15 cellular contexts compared by ENCODE assay signal in genomic region chr5:139835656-139836055, GRCh38. TPM values are rescaled to one million over a fixed set of nuclear protein-coding genes. Genes with fewer than 3 reads are reported as not detected.
"Had no signal": no experiment of that assay in that cellular context is flagged by ENCODE, and none has a peak within 500 bp of the region (broad histone marks: within the 10 kb centered on the region; RNA-seq: fewer than 3 reads in every experiment).

No MANE protein-coding gene starts in this region.

- H3K27ac ChIP-seq: adrenal gland, colonic mucosa, esophagus muscularis mucosa, hepatocyte, ovary, upper lobe of left lung, WERI-Rb-1 had no signal

- H3K36me3 ChIP-seq: adrenal gland, colonic mucosa, esophagus muscularis mucosa, ovary, upper lobe of left lung, WERI-Rb-1 had no signal

- H3K36me3 Mint-ChIP-seq: activated naive CD4-positive, alpha-beta T cell treated with anti-CD3 and anti-CD28 coated beads, Interleukin-2, amount 10 ng/mL, durations not matched to agents 7 days and 5 days had no signal

- DNase-seq: activated CD4-positive, alpha-beta memory T cell treated with anti-CD3 and anti-CD28 coated beads, Interleukin-2, amount 10 ng/mL, durations not matched to agents 7 days and 5 days; activated CD4-positive, alpha-beta T cell treated with anti-CD3 and anti-CD28 coated beads for 36 hours; activated naive CD4-positive, alpha-beta T cell treated with anti-CD3 and anti-CD28 coated beads, Interleukin-2, amount 10 ng/mL, durations not matched to agents 7 days and 5 days; activated T-cell treated with anti-CD3 and anti-CD28 coated beads, Interleukin-2, amount 50 U/mL, for 24 hours; adrenal gland; central memory CD4-positive, alpha-beta T cell; colonic mucosa; stimulated activated CD4-positive, alpha-beta T cell treated with anti-CD3 and anti-CD28 coated beads, Interleukin-1b, Interleukin-23, amount 100 ng/mL, for 48 hours; stimulated activated naive CD8-positive, alpha-beta T cell treated with anti-CD3 and anti-CD28 coated beads, Interleukin-15, amount 100 ng/mL, for 72 hours; upper lobe of left lung; WERI-Rb-1 had no signal

- H3K4me1 ChIP-seq: adrenal gland, colonic mucosa, esophagus muscularis mucosa, upper lobe of left lung had no signal

- H3K9me3 ChIP-seq: adrenal gland, colonic mucosa, esophagus muscularis mucosa, ovary, upper lobe of left lung had no signal

- ATAC-seq: activated CD4-positive, alpha-beta T cell treated with anti-CD3 and anti-CD28 coated beads for 36 hours; stimulated activated naive CD8-positive, alpha-beta T cell treated with anti-CD3 and anti-CD28 coated beads, Interleukin-15, amount 100 ng/mL, for 72 hours had no signal

- H3K4me1 Mint-ChIP-seq: activated CD4-positive, alpha-beta memory T cell treated with anti-CD3 and anti-CD28 coated beads, Interleukin-2, amount 10 ng/mL, durations not matched to agents 7 days and 5 days; activated CD4-positive, alpha-beta T cell treated with anti-CD3 and anti-CD28 coated beads for 36 hours; activated naive CD4-positive, alpha-beta T cell treated with anti-CD3 and anti-CD28 coated beads, Interleukin-2, amount 10 ng/mL, durations not matched to agents 7 days and 5 days; neural crest cell; stimulated activated naive CD8-positive, alpha-beta T cell treated with anti-CD3 and anti-CD28 coated beads, Interleukin-15, amount 100 ng/mL, for 72 hours had no signal

- H3K27me3 ChIP-seq: adrenal gland, colonic mucosa, ovary, upper lobe of left lung had no signal

- H3K79me2 ChIP-seq: hepatocyte had no signal

- H3K4me2 ChIP-seq: hepatocyte had no signal

- H2AFZ ChIP-seq: hepatocyte had no signal

- H3K9me3 Mint-ChIP-seq: activated CD4-positive, alpha-beta memory T cell treated with anti-CD3 and anti-CD28 coated beads, Interleukin-2, amount 10 ng/mL, durations not matched to agents 7 days and 5 days; activated naive CD4-positive, alpha-beta T cell treated with anti-CD3 and anti-CD28 coated beads, Interleukin-2, amount 10 ng/mL, durations not matched to agents 7 days and 5 days; activated T-cell treated with anti-CD3 and anti-CD28 coated beads, Interleukin-2, amount 50 U/mL, for 24 hours; neural crest cell; stimulated activated naive CD8-positive, alpha-beta T cell treated with anti-CD3 and anti-CD28 coated beads, Interleukin-15, amount 100 ng/mL, for 72 hours had no signal

- H3K27ac Mint-ChIP-seq: activated CD4-positive, alpha-beta memory T cell treated with anti-CD3 and anti-CD28 coated beads, Interleukin-2, amount 10 ng/mL, durations not matched to agents 7 days and 5 days; activated CD4-positive, alpha-beta T cell treated with anti-CD3 and anti-CD28 coated beads for 36 hours; activated naive CD4-positive, alpha-beta T cell treated with anti-CD3 and anti-CD28 coated beads, Interleukin-2, amount 10 ng/mL, durations not matched to agents 7 days and 5 days; activated T-cell treated with anti-CD3 and anti-CD28 coated beads, Interleukin-2, amount 50 U/mL, for 24 hours; stimulated activated naive CD8-positive, alpha-beta T cell treated with anti-CD3 and anti-CD28 coated beads, Interleukin-15, amount 100 ng/mL, for 72 hours had no signal

- H3K4me3 ChIP-seq: adrenal gland, colonic mucosa, esophagus muscularis mucosa, hepatocyte, ovary, upper lobe of left lung had no signal

- H3K4me3 Mint-ChIP-seq: activated CD4-positive, alpha-beta memory T cell treated with anti-CD3 and anti-CD28 coated beads, Interleukin-2, amount 10 ng/mL, durations not matched to agents 7 days and 5 days; activated CD4-positive, alpha-beta T cell treated with anti-CD3 and anti-CD28 coated beads for 36 hours; activated naive CD4-positive, alpha-beta T cell treated with anti-CD3 and anti-CD28 coated beads, Interleukin-2, amount 10 ng/mL, durations not matched to agents 7 days and 5 days; activated T-cell treated with anti-CD3 and anti-CD28 coated beads, Interleukin-2, amount 50 U/mL, for 24 hours; neural crest cell; stimulated activated naive CD8-positive, alpha-beta T cell treated with anti-CD3 and anti-CD28 coated beads, Interleukin-15, amount 100 ng/mL, for 72 hours had no signal

RNA-seq across cellular contexts. Expression of gene PSD2, which starts 40.0 kb away (rescaled TPM):
- total RNA-seq: activated CD4-positive, alpha-beta memory T cell treated with anti-CD3 and anti-CD28 coated beads, Interleukin-2, amount 10 ng/mL, durations not matched to agents 7 days and 5 days; activated CD4-positive, alpha-beta T cell treated with anti-CD3 and anti-CD28 coated beads for 36 hours; hepatocyte had no signal
- polyA plus RNA-seq: hepatocyte had no signal
